8 cellular contexts compared by ENCODE assay signal in genomic region chr1:14923400-14924011, GRCh38.
DNase-seq lines count a peak whose midpoint lies in the region; ATAC-seq and TF ChIP-seq lines count a peak whose summit lies in the region.

No MANE protein-coding gene starts in this region.

- peak overlapping the region; percentile 55 for H3K4me3 Mint-ChIP-seq in activated CD4-positive, alpha-beta memory T cell treated with anti-CD3 and anti-CD28 coated beads for 36 hours

- H2AFZ ChIP-seq in GM23248 = peak overlapping the region; percentile 67

- CTCF ChIA-PET in activated CD4-positive, alpha-beta memory T cell treated with anti-CD3 and anti-CD28 coated beads for 36 hours (lab: Charles Lee) = no interaction called here

- intact Hi-C loops in activated CD4-positive, alpha-beta memory T cell treated with anti-CD3 and anti-CD28 coated beads for 36 hours (cut with micrococcal nuclease) = no loop called here

- H3K36me3 ChIP-seq in GM23248 (ENCODE audit: low read depth) (no peaks in the 10 kb centered on the region), skeletal muscle satellite cell (ENCODE audit: insufficient read depth, low read length) (no peaks in the 10 kb centered on the region)

- H3K27ac ChIP-seq in GM23248 (no peak overlapping the region), foreskin keratinocyte (no peak overlapping the region)

- ATAC-seq in foreskin keratinocyte (peak; percentile 3), left lobe of liver (no peak)

- H3K9me3 ChIP-seq in GM23248 (ENCODE audit: low read depth) (no peaks in the 10 kb centered on the region), skeletal muscle satellite cell (replicated peaks; ENCODE audit: low read length) (no peaks in the 10 kb centered on the region)

- DNase-seq in GM23248 (no peak), foreskin keratinocyte (no peak), AML-193 (lab: John Stamatoyannopoulos, UW) (no peak), left lobe of liver (ENCODE audit: low spot score) (no peak), NK-92 (lab: John Stamatoyannopoulos, UW; ENCODE audit: unreplicated experiment) (no peak)
- no peak for DNase-seq in activated CD4-positive, alpha-beta memory T cell treated with anti-CD3 and anti-CD28 coated beads for 36 hours
- no peak for DNase-seq in stimulated activated naive CD4-positive, alpha-beta T cell treated with Interleukin-2 at 50 U/mL for 16 hours (lab: John Stamatoyannopoulos, UW)

- H3K9ac ChIP-seq in GM23248 (peak overlapping the region; percentile 45; the same call in 1 of the 2 replicates), skeletal muscle satellite cell (ENCODE audit: low read depth, low read length) (no peak overlapping the region)

- H3F3A ChIP-seq in GM23248 (ENCODE audit: insufficient read depth) = peaks cover 13% of the 10 kb centered on the region; the same call in 1 of the 2 replicates

- peaks cover 3% of the 10 kb centered on the region for H3K4me1 Mint-ChIP-seq in activated CD4-positive, alpha-beta memory T cell treated with anti-CD3 and anti-CD28 coated beads for 36 hours (ENCODE audit: low read depth)

- no peaks in the 10 kb centered on the region for H3K27me3 ChIP-seq in GM23248 (replicated peaks; ENCODE audit: insufficient read depth)
- no peaks in the 10 kb centered on the region for H3K27me3 ChIP-seq in foreskin keratinocyte
- peaks cover 5% of the 10 kb centered on the region for H3K27me3 ChIP-seq in skeletal muscle satellite cell (ENCODE audit: control insufficient read depth, insufficient read depth, low read length)

- no peak overlapping the region for H3K27ac Mint-ChIP-seq in activated CD4-positive, alpha-beta memory T cell treated with anti-CD3 and anti-CD28 coated beads for 36 hours

- no peaks in the 10 kb centered on the region for H3K9me3 Mint-ChIP-seq in activated CD4-positive, alpha-beta memory T cell treated with anti-CD3 and anti-CD28 coated beads for 36 hours

- H3K4me1 ChIP-seq in GM23248 (ENCODE audit: insufficient read depth) (peaks cover 6% of the 10 kb centered on the region; the same call in 1 of the 2 replicates), foreskin keratinocyte (peaks cover 5% of the 10 kb centered on the region), skeletal muscle satellite cell (ENCODE audit: control insufficient read depth, insufficient read depth, low read length) (peaks cover 25% of the 10 kb centered on the region)

- H3K9me2 ChIP-seq in GM23248 (ENCODE audit: insufficient read depth) = no peaks in the 10 kb centered on the region

- TF ChIP-seq CTCF in foreskin keratinocyte (conservative IDR thresholded peaks at IDR 0.05) = no peak

- peak overlapping the region; percentile 32 for H3K4me2 ChIP-seq in GM23248 (ENCODE audit: unreplicated experiment)
- H3K4me2 ChIP-seq in skeletal muscle satellite cell (ENCODE audit: low read length) = peak overlapping the region; percentile 95

- H3K4me3 ChIP-seq in GM23248 (peak overlapping the region; percentile 51), skeletal muscle satellite cell (ENCODE audit: low read length) (peak overlapping the region; percentile 82)

- in situ Hi-C loops in GM23248 (cut with MboI) = loop anchor here (10.0 kb wide), 1 partner anchor 111 kb away; no protein-coding TSS in a partner anchor

- 27 to 39% methylated on average over 19 to 31 of the region's 31 CpGs for WGBS in GM23248 (ENCODE audit: low coverage in 1 of 2, low lambda C conversion rate in 2 of 2, missing lambda C conversion rate in 2 of 2), 2 experiments

- H3K27me3 Mint-ChIP-seq in activated CD4-positive, alpha-beta memory T cell treated with anti-CD3 and anti-CD28 coated beads for 36 hours = peaks cover 49% of the 10 kb centered on the region

- 0 out of 2 replicates have a peak, but pooled peaks cover 3% of the 10 kb centered on the region for H4K20me1 ChIP-seq in GM23248 (ENCODE audit: insufficient read depth)

- H3K36me3 Mint-ChIP-seq in activated CD4-positive, alpha-beta memory T cell treated with anti-CD3 and anti-CD28 coated beads for 36 hours = no peaks in the 10 kb centered on the region

- POLR2A ChIA-PET in activated CD4-positive, alpha-beta memory T cell treated with anti-CD3 and anti-CD28 coated beads for 36 hours (lab: Charles Lee) = no interaction called here

- H3K79me2 ChIP-seq in GM23248 (ENCODE audit: insufficient read depth) = peaks cover 26% of the 10 kb centered on the region
